8 cellular contexts compared by ENCODE assay signal in genomic region chr19:11446652-11447301, GRCh38. TPM values are rescaled to one million over a fixed set of nuclear protein-coding genes. Genes with fewer than 3 reads are reported as not detected.
DNase-seq lines count a peak whose midpoint lies in the region; ATAC-seq and TF ChIP-seq lines count a peak whose summit lies in the region.

No MANE protein-coding gene starts in this region.

- no peaks in the 10 kb centered on the region for H3K27me3 ChIP-seq in DOHH2 (ENCODE audit: control insufficient read depth, low read length)
- H3K27me3 ChIP-seq in foreskin keratinocyte, result no peaks in the 10 kb centered on the region
- no peaks in the 10 kb centered on the region for H3K27me3 ChIP-seq in osteoblast (ENCODE audit: insufficient read depth, low read length)

- H3F3A ChIP-seq in DOHH2 (ENCODE audit: control insufficient read depth, insufficient read depth), result no peaks in the 10 kb centered on the region; the same call in 1 of the 2 replicates

- H3K9me2 ChIP-seq in DOHH2 (replicated peaks; ENCODE audit: control insufficient read depth, low read length), result no peaks in the 10 kb centered on the region

- H3K79me2 ChIP-seq in DOHH2 (ENCODE audit: control insufficient read depth, low read length), result no peaks in the 10 kb centered on the region
- H3K79me2 ChIP-seq in osteoblast (ENCODE audit: insufficient read depth, low read length), result no peaks in the 10 kb centered on the region

- no peak overlapping the region for H2AFZ ChIP-seq in osteoblast (ENCODE audit: low read length)

- H3K4me3 Mint-ChIP-seq in activated T-cell treated with anti-CD3 and anti-CD28 coated beads, Interleukin-2, amount 50 U/mL, for 72 hours, result no peak overlapping the region

- H3K9me3 ChIP-seq in DOHH2 (ENCODE audit: control insufficient read depth, insufficient read depth, low read length) (no peaks in the 10 kb centered on the region), osteoblast (ENCODE audit: low read depth, low read length) (no peaks in the 10 kb centered on the region)

- H4K20me1 ChIP-seq in DOHH2 (ENCODE audit: control insufficient read depth, insufficient read depth, low read depth, low read length) (peaks cover 4% of the 10 kb centered on the region; the same call in 1 of the 2 replicates), osteoblast (ENCODE audit: insufficient read depth, low read length) (no peaks in the 10 kb centered on the region)

- H3K27ac ChIP-seq in DOHH2 (ENCODE audit: low read depth, low read length) (no peak overlapping the region), foreskin keratinocyte (no peak overlapping the region), osteoblast (ENCODE audit: low read depth, low read length) (no peak overlapping the region)

- H3K9me3 Mint-ChIP-seq in activated T-cell treated with anti-CD3 and anti-CD28 coated beads, Interleukin-2, amount 50 U/mL, for 72 hours, result no peaks in the 10 kb centered on the region

- H3K4me3 ChIP-seq in DOHH2 (ENCODE audit: low read length), result no peak overlapping the region
- H3K4me3 ChIP-seq in LNCaP clone FGC (ENCODE audit: low read depth, low read length), result no peak overlapping the region
- no peak overlapping the region for H3K4me3 ChIP-seq in osteoblast (ENCODE audit: insufficient read depth, low read length)

- no peak overlapping the region for H3K27ac Mint-ChIP-seq in activated T-cell treated with anti-CD3 and anti-CD28 coated beads, Interleukin-2, amount 50 U/mL, for 72 hours

- H3K4me1 ChIP-seq in DOHH2 (ENCODE audit: control insufficient read depth, low read length) (peaks cover 3% of the 10 kb centered on the region), foreskin keratinocyte (peaks cover 10% of the 10 kb centered on the region), osteoblast (ENCODE audit: insufficient read depth, low read length) (no peaks in the 10 kb centered on the region)

- ATAC-seq in activated T-cell treated with anti-CD3 and anti-CD28 coated beads, Interleukin-2, amount 50 U/mL, for 72 hours (replicated peaks in 1 of 2), result peak; percentile 66 to 75
- ATAC-seq in foreskin keratinocyte (peak; percentile 14), HG03521 (IDR thresholded peaks at IDR 0.05; ENCODE audit: unreplicated experiment) (no peak), HG03045 (IDR thresholded peaks at IDR 0.05; ENCODE audit: unreplicated experiment) (no peak)

- H3K4me2 ChIP-seq in DOHH2 (ENCODE audit: low read length) (no peak overlapping the region), osteoblast (ENCODE audit: insufficient read depth, low read length) (no peak overlapping the region)

- TF ChIP-seq CTCF in DOHH2 (IDR thresholded peaks at IDR 0.05; ENCODE audit: low read depth, low read length, poor library complexity, severe bottlenecking) (peak; percentile 88), LNCaP clone FGC (IDR thresholded peaks at IDR 0.05; ENCODE audit: control insufficient read depth, extremely low read depth, insufficient read depth) (peak; percentile 95), foreskin keratinocyte (conservative IDR thresholded peaks at IDR 0.05) (peak; percentile 78), osteoblast (IDR thresholded peaks at IDR 0.05; ENCODE audit: extremely low read depth, low read depth, low read length) (peak; percentile 73)

- H3K36me3 Mint-ChIP-seq in activated T-cell treated with anti-CD3 and anti-CD28 coated beads, Interleukin-2, amount 50 U/mL, for 72 hours (ENCODE audit: insufficient read depth in 2 of 2), result peaks cover 0 to 4% of the 10 kb centered on the region in 2 donors

- H3K27me3 Mint-ChIP-seq in activated T-cell treated with anti-CD3 and anti-CD28 coated beads, Interleukin-2, amount 50 U/mL, for 72 hours (ENCODE audit: low read depth), result no peaks in the 10 kb centered on the region

- peaks cover 72% of the 10 kb centered on the region for H3K36me3 ChIP-seq in DOHH2 (ENCODE audit: control insufficient read depth, low read length)
- H3K36me3 ChIP-seq in osteoblast (ENCODE audit: insufficient read depth, low read length), result peaks cover 23% of the 10 kb centered on the region

- H3K4me1 Mint-ChIP-seq in activated T-cell treated with anti-CD3 and anti-CD28 coated beads, Interleukin-2, amount 50 U/mL, for 72 hours (ENCODE audit: low read depth), result peaks cover 4% of the 10 kb centered on the region

- DNase-seq in LNCaP clone FGC (ENCODE audit: low read depth) (no peak), foreskin keratinocyte (no peak), osteoblast (ENCODE audit: insufficient read length, low spot score, missing footprints) (peak; percentile 98), MV-4-11 (lab: John Stamatoyannopoulos, UW) (no peak)
- DNase-seq in activated T-cell treated with anti-CD3 and anti-CD28 coated beads, Interleukin-2, amount 50 U/mL, for 72 hours, result peak; percentile 62 to 73

RNA-seq across cellular contexts. Expression of gene PRKCSH, which starts 11.3 kb away (rescaled TPM):
- total RNA-seq in activated T-cell treated with anti-CD3 and anti-CD28 coated beads, Interleukin-2, amount 50 U/mL, for 72 hours, result 100 to 1,000 TPM; 253 to 266 TPM
- total RNA-seq in foreskin keratinocyte (119 and 131 TPM in 2 replicates), osteoblast (117 and 119 TPM in 2 replicates)
- 214 and 218 TPM in 2 replicates for polyA plus RNA-seq in foreskin keratinocyte

RNA-seq across cellular contexts. Expression of gene ODAD3, which starts 11.9 kb away (rescaled TPM):
- total RNA-seq in activated T-cell treated with anti-CD3 and anti-CD28 coated beads, Interleukin-2, amount 50 U/mL, for 72 hours, result under 1 TPM; 0.16 to 0.50 TPM
- total RNA-seq in foreskin keratinocyte (0.11 and 0.51 TPM in 2 replicates), osteoblast (under 0.01 TPM in 2 replicates)
- polyA plus RNA-seq in foreskin keratinocyte, result 0.31 and 0.42 TPM in 2 replicates

RNA-seq across cellular contexts. Expression of gene RGL3, which starts 27.7 kb away (rescaled TPM):
- not detected for total RNA-seq in activated T-cell treated with anti-CD3 and anti-CD28 coated beads, Interleukin-2, amount 50 U/mL, for 72 hours
- total RNA-seq in foreskin keratinocyte (not detected in 2 replicates), osteoblast (0.29 and 0.36 TPM in 2 replicates)
- polyA plus RNA-seq in foreskin keratinocyte, result 0.09 TPM in 1 of 2 replicates, not detected in the other

RNA-seq across cellular contexts. Expression of gene ELAVL3, which starts 34.1 kb away (rescaled TPM):
- under 1 TPM in 1 of 2 donors, not detected in 1; 0.48 TPM for total RNA-seq in activated T-cell treated with anti-CD3 and anti-CD28 coated beads, Interleukin-2, amount 50 U/mL, for 72 hours
- total RNA-seq in foreskin keratinocyte (not detected in 2 replicates), osteoblast (0.72 TPM in 1 of 2 replicates, not detected in the other)
- not detected in 2 replicates for polyA plus RNA-seq in foreskin keratinocyte

RNA-seq across cellular contexts. Expression of gene ZNF653, which starts 58.9 kb away (rescaled TPM):
- 10 to 100 TPM; 10.5 to 12.3 TPM for total RNA-seq in activated T-cell treated with anti-CD3 and anti-CD28 coated beads, Interleukin-2, amount 50 U/mL, for 72 hours
- total RNA-seq in foreskin keratinocyte, result 4.0 and 4.5 TPM in 2 replicates
- polyA plus RNA-seq in foreskin keratinocyte, result 3.0 and 4.2 TPM in 2 replicates
- total RNA-seq in osteoblast, result 2.9 and 3.5 TPM in 2 replicates

Comparison
In these comparisons a context has a peak if more than half of its experiments do, and no peak if none do; other contexts are left out.
1. DNase-seq: peak in activated T-cell treated with anti-CD3 and anti-CD28 coated beads, Interleukin-2, amount 50 U/mL, for 72 hours (2 of 2) and osteoblast (single experiment); none in LNCaP clone FGC (single experiment), foreskin keratinocyte (0 of 2) and MV-4-11 (single experiment).
2. ATAC-seq: peak in activated T-cell treated with anti-CD3 and anti-CD28 coated beads, Interleukin-2, amount 50 U/mL, for 72 hours (2 of 2) and foreskin keratinocyte (single experiment); none in HG03521 (single experiment) and HG03045 (single experiment).
3. Peak in every context shown above with its lines, with median percentiles within 50 percentile points of each other: CTCF ChIP-seq.